Comparison of ENCODE assay signal across 25 cellular contexts in the genomic region with DNA sequence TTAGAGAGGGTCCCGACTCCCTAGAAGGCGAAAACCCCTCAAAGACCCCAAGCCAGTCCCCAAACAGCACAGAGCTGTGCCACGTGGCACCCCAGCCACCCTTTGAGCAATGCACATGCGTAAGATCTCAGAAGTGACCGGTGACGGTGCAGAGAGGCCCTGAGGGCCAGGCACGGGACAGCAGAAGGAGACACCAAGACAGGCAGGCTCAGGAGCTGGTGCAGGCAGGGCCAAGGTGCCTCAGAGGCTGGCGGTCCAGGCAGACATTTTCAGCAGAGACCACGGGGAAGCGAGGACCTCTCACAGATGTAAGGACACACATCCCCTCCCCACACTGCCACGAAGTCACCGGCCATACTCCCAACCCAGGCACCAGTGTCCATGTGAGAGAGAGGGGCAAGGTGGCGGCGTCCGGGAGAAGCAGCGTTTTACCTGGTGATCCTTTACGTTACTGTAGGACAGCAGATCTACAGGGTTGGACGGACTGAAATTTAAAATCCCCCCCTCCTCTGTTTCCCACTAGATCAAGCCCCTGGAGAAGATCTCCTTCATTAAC. TPM values are rescaled to one million over a fixed set of nuclear protein-coding genes. Genes with fewer than 3 reads are reported as not detected.
"Had no signal": no experiment of that assay in that cellular context is flagged by ENCODE, and none has a peak within 500 bp of the region (broad histone marks: within the 10 kb centered on the region; RNA-seq: fewer than 3 reads in every experiment).

No MANE protein-coding gene starts in this region.

- H3K36me3 ChIP-seq: colonic mucosa, left lung, vagina had no signal

- H3K4me1 ChIP-seq: colonic mucosa had no signal

- H3K4me3 ChIP-seq: body of pancreas, mucosa of descending colon, smooth muscle cell, vagina had no signal

- H3K4me2 ChIP-seq: smooth muscle cell had no signal

- H3K27ac ChIP-seq: colonic mucosa, vagina had no signal

- H3K27me3 ChIP-seq: body of pancreas, colonic mucosa, left lung, vagina had no signal

- DNase-seq: activated CD4-positive, alpha-beta T cell treated with anti-CD3 and anti-CD28 coated beads, Interleukin-2, amount 50 U/mL, for 1 hour; activated gamma-delta T cell treated with Interleukin-2 at 50 U/mL for 16 hours; activated naive CD8-positive, alpha-beta T cell treated with anti-CD3 and anti-CD28 coated beads for 36 hours; amniotic stem cell; body of pancreas; colonic mucosa; erythroblast; foreskin melanocyte; left lung; mucosa of descending colon; naive B cell; stimulated activated CD4-positive, alpha-beta T cell treated with anti-CD3 and anti-CD28 coated beads, Interleukin-4, amount 100 ng/mL, for 1 hour; T1000 had no signal

- ATAC-seq: activated CD4-positive, CD25-positive, alpha-beta regulatory T cell treated with anti-CD3 and anti-CD28 coated beads, Interleukin-2, amount 50 U/mL, for 24 hours; body of pancreas; left lung; mucosa of descending colon; sciatic nerve had no signal

- H3K9me3 ChIP-seq: body of pancreas, colonic mucosa, left lung, mucosa of descending colon, vagina had no signal

RNA-seq across cellular contexts. Expression of a gene that starts 2.0 kb away (rescaled TPM):
- total RNA-seq: activated T-helper 1 cell treated with anti-CD3 and anti-CD28 coated beads, Interleukin-12 subunit alpha, Interleukin-12 subunit beta, Interleukin-2, Interleukin-4 antibody, amounts not matched to agents 30 ng/mL and 10 ng/mL and 1 ng/mL, durations not matched to agents 14 hours and 24 hours and 36 hours; neural crest cell; T-helper 1 cell treated with Interleukin-12 subunit alpha and Interleukin-12 subunit beta and Interleukin-4 antibody, amounts not matched to agents 30 ng/mL and 1 ng/mL, for 36 hours; vagina had no signal

RNA-seq across cellular contexts. Expression of a gene that starts 26.1 kb away (rescaled TPM):
- total RNA-seq: activated naive CD8-positive, alpha-beta T cell treated with anti-CD3 and anti-CD28 coated beads for 36 hours; activated T-helper 1 cell treated with anti-CD3 and anti-CD28 coated beads, Interleukin-12 subunit alpha, Interleukin-12 subunit beta, Interleukin-2, Interleukin-4 antibody, amounts not matched to agents 30 ng/mL and 10 ng/mL and 1 ng/mL, durations not matched to agents 14 hours and 24 hours and 36 hours; body of pancreas; cardiac septum; colonic mucosa; kidney; left lung; mucosa of descending colon; neural crest cell; osteoblast; pulmonary artery endothelial cell; sciatic nerve; smooth muscle cell; T-helper 1 cell treated with Interleukin-12 subunit alpha and Interleukin-12 subunit beta and Interleukin-4 antibody, amounts not matched to agents 30 ng/mL and 1 ng/mL, for 36 hours; vagina had no signal
- polyA plus RNA-seq: smooth muscle cell, thymus had no signal
